Comparison of ENCODE assay signal across 13 cellular contexts in the genomic region with DNA sequence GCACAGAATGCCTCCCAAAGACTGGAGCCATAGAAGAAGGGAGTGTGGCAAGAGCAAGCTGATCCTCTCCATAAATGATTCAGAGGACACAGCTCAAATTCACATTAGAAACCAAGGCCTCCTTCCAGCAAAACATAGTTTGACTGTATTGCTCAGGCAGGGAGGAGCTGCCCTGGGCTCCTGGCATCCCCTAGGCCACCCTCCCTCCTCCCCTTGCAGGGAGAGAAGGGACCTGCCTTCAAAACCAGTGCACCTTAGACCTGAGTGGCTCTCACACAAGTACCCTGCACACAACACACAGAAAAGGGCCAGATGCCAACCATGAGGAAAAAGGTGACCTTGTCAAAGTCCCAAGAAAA.
A peak's percentile ranks its signal among the peaks of the same experiment; 100 is the strongest.
DNase-seq lines count a peak whose midpoint lies in the region; ATAC-seq and TF ChIP-seq lines count a peak whose summit lies in the region.
"Had no signal": no experiment of that assay in that cellular context is flagged by ENCODE, and none has a peak within 500 bp of the region (broad histone marks: within the 10 kb centered on the region; RNA-seq: fewer than 3 reads in every experiment).

No MANE protein-coding gene starts in this region.

- H3K4me1 Mint-ChIP-seq in CD4-positive, alpha-beta memory T cell: peaks cover 36 to 56% (median 42%) of the 10 kb centered on the region in 4 donors

- H3K4me3 Mint-ChIP-seq in CD4-positive, alpha-beta memory T cell: no peak overlapping the region

- ATAC-seq in psoas muscle (peak; percentile 85 to 92 (median 89)), GM21515 (IDR thresholded peaks at IDR 0.05; ENCODE audit: unreplicated experiment) (no peak), HG03045 (IDR thresholded peaks at IDR 0.05; ENCODE audit: unreplicated experiment) (no peak)
- ATAC-seq in stimulated activated naive CD8-positive, alpha-beta T cell treated with anti-CD3 and anti-CD28 coated beads, Interleukin-15, Interleukin-2, amounts not matched to agents 100 U/mL and 50 U/mL, for 24 hours: no peak

- no peaks in the 10 kb centered on the region for H3K9me3 Mint-ChIP-seq in CD4-positive, alpha-beta memory T cell

- POLR2A ChIA-PET in CD4-positive, alpha-beta memory T cell (lab: Charles Lee; ENCODE audit: partially characterized antibody): no interaction called here

- peaks cover 9 to 13% of the 10 kb centered on the region in 2 donors for H3K36me3 Mint-ChIP-seq in CD4-positive, alpha-beta memory T cell

- H3K27ac ChIP-seq in CD4-positive, alpha-beta memory T cell (ENCODE audit: low read depth, low read length): no peak overlapping the region
- peak overlapping the region; percentile 2 to 84 (median 71) for H3K27ac ChIP-seq in Peyer's patch
- peak overlapping the region; percentile 79 for H3K27ac ChIP-seq in psoas muscle

- H3K27me3 Mint-ChIP-seq in CD4-positive, alpha-beta memory T cell: no peaks in the 10 kb centered on the region

- intact Hi-C loops in CD4-positive, alpha-beta memory T cell (cut with micrococcal nuclease): no loop called here
- intact Hi-C loops in psoas muscle (cut with DNase I): no loop called here

- H3K36me3 ChIP-seq in CD4-positive, alpha-beta memory T cell (ENCODE audit: insufficient read depth, low read length): no peaks in the 10 kb centered on the region
- H3K36me3 ChIP-seq in Peyer's patch (no peaks in the 10 kb centered on the region), psoas muscle (ENCODE audit: insufficient read depth in 1 of 2, low read depth in 1 of 2) (no peaks in the 10 kb centered on the region)

- H3K27ac Mint-ChIP-seq in CD4-positive, alpha-beta memory T cell: peak overlapping the region in 6 of 7 donors; percentile 13 to 96 (median 62)

- no peak overlapping the region for H3K4me3 ChIP-seq in CD4-positive, alpha-beta memory T cell (ENCODE audit: low read length in 2 of 2)
- H3K4me3 ChIP-seq in Peyer's patch: no peak overlapping the region
- H3K4me3 ChIP-seq in fibroblast of the aortic adventitia (ENCODE audit: low read depth, low read length): no peak overlapping the region
- peak overlapping the region; percentile 20 for H3K4me3 ChIP-seq in psoas muscle
- H3K4me3 ChIP-seq: testis had no signal

- TF ChIP-seq CTCF in Peyer's patch (IDR thresholded peaks at IDR 0.05): no peak
- TF ChIP-seq CTCF in fibroblast of the aortic adventitia (IDR thresholded peaks at IDR 0.05; ENCODE audit: insufficient read depth, low read length): no peak
- TF ChIP-seq CTCF in psoas muscle (IDR thresholded peaks at IDR 0.05): no peak

- no peaks in the 10 kb centered on the region for H3K9me3 ChIP-seq in CD4-positive, alpha-beta memory T cell (ENCODE audit: control insufficient read depth in 1 of 2, low read length in 2 of 2)
- H3K9me3 ChIP-seq in Peyer's patch: no peaks in the 10 kb centered on the region
- H3K9me3 ChIP-seq in psoas muscle: no peaks in the 10 kb centered on the region
- H3K9me3 ChIP-seq: testis had no signal

- peaks cover 33% of the 10 kb centered on the region for H3K4me1 ChIP-seq in CD4-positive, alpha-beta memory T cell (ENCODE audit: insufficient read depth, low read length)
- H3K4me1 ChIP-seq in Peyer's patch: peaks cover 10 to 64% (median 15%) of the 10 kb centered on the region in 4 donors
- peaks cover 46% of the 10 kb centered on the region for H3K4me1 ChIP-seq in psoas muscle

- no peaks in the 10 kb centered on the region for H3K27me3 ChIP-seq in CD4-positive, alpha-beta memory T cell (ENCODE audit: insufficient read depth, low read length)
- no peaks in the 10 kb centered on the region for H3K27me3 ChIP-seq in Peyer's patch
- H3K27me3 ChIP-seq in psoas muscle (ENCODE audit: insufficient read depth in 3 of 3, low read length in 2 of 3): no peaks in the 10 kb centered on the region
- H3K27me3 ChIP-seq: testis had no signal

- CTCF ChIA-PET in CD4-positive, alpha-beta memory T cell (lab: Charles Lee; ENCODE audit: partially characterized antibody): interaction anchor here (0.6 to 2.2 kb wide), 5 partner anchors 31 to 70 kb away, joined by 3 to 16 read pairs (median 4); a partner anchor contains a TSS

- no peak for TF ChIP-seq POLR2A in Peyer's patch (IDR thresholded peaks at IDR 0.05)

- DNase-seq in CD4-positive, alpha-beta memory T cell: no peak
- DNase-seq in Peyer's patch: no peak
- DNase-seq in fibroblast of the aortic adventitia (ENCODE audit: low read depth): peak; percentile 64
- DNase-seq in psoas muscle: peak; percentile 30 to 63
- DNase-seq in stimulated activated naive CD8-positive, alpha-beta T cell treated with anti-CD3 and anti-CD28 coated beads, Interleukin-15, Interleukin-2, amounts not matched to agents 100 U/mL and 50 U/mL, for 24 hours: no peak
- no peak for DNase-seq in glomerular visceral epithelial cell (ENCODE audit: extremely low spot score)
- DNase-seq: anterior cingulate cortex; COR-L47; stimulated activated CD4-positive, alpha-beta T cell treated with anti-CD3 and anti-CD28 coated beads, Interleukin-1b, Interleukin-23, amount 100 ng/mL, for 48 hours; T-helper 1 cell; testis had no signal

Comparison
In these comparisons a context has a peak if more than half of its experiments do, and no peak if none do; other contexts are left out.
1. DNase-seq: peak in fibroblast of the aortic adventitia (single experiment) and psoas muscle (2 of 2); none in CD4-positive, alpha-beta memory T cell (0 of 5), Peyer's patch (0 of 3), stimulated activated naive CD8-positive, alpha-beta T cell treated with anti-CD3 and anti-CD28 coated beads, Interleukin-15, Interleukin-2, amounts not matched to agents 100 U/mL and 50 U/mL, for 24 hours (single experiment) and glomerular visceral epithelial cell (single experiment).
2. ATAC-seq: peak in psoas muscle (4 of 4); none in GM21515 (single experiment), stimulated activated naive CD8-positive, alpha-beta T cell treated with anti-CD3 and anti-CD28 coated beads, Interleukin-15, Interleukin-2, amounts not matched to agents 100 U/mL and 50 U/mL, for 24 hours (single experiment) and HG03045 (single experiment).